Comparison of ENCODE assay signal across 23 cellular contexts in the genomic region with DNA sequence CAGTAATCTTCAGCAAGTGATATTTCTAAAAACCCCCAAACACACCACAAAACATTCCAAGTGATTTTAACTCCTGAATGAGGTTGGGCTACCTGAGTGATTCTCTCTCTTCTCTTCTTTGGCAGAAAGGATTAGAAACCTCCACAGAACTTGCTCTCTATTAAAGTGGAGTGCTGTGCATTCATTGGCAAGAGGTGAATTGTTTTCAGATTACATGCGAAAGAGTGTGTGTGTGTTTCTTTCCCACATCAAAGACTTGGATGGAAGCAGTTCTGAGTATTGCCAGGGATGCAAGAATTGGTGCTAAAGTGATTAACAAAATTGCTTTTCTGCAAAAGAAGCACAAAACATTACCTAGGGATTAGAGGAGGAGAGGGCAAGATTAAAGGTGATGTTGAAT.
"Had no signal": no experiment of that assay in that cellular context is flagged by ENCODE, and none has a peak within 500 bp of the region (broad histone marks: within the 10 kb centered on the region; RNA-seq: fewer than 3 reads in every experiment).

No MANE protein-coding gene starts in this region.

- H3K4me1 Mint-ChIP-seq: stimulated activated memory B cell treated with anti-CD40 and anti-IgM and Interleukin-4, amounts not matched to agents 10 μg/mL and 1 μg/mL and 100 μg/mL, for 72 hours had no signal

- DNase-seq: effector memory CD4-positive, alpha-beta T cell; gastrocnemius medialis; heart right ventricle; hypothalamus; kidney glomerular epithelial cell; mammary epithelial cell; naive thymus-derived CD8-positive, alpha-beta T cell; posterior cingulate gyrus; spleen; stimulated activated CD4-positive, alpha-beta T cell treated with anti-CD3 and anti-CD28 coated beads, Interleukin-15, amount 100 ng/mL, for 24 hours; stimulated activated CD4-positive, alpha-beta T cell treated with anti-CD3 and anti-CD28 coated beads, Interleukin-1b, Interleukin-23, amount 100 ng/mL, for 48 hours; stimulated activated CD4-positive, alpha-beta T cell treated with anti-CD3 and anti-CD28 coated beads, Interleukin-4, amount 100 ng/mL, for 24 hours; stomach; substantia nigra; trophoblast cell had no signal

- H3K36me3 Mint-ChIP-seq: naive thymus-derived CD8-positive, alpha-beta T cell; stimulated activated memory B cell treated with anti-CD40 and anti-IgM and Interleukin-4, amounts not matched to agents 10 μg/mL and 1 μg/mL and 100 μg/mL, for 72 hours had no signal

- H3K27ac Mint-ChIP-seq: naive thymus-derived CD8-positive, alpha-beta T cell; stimulated activated memory B cell treated with anti-CD40 and anti-IgM and Interleukin-4, amounts not matched to agents 10 μg/mL and 1 μg/mL and 100 μg/mL, for 72 hours had no signal

- ATAC-seq: gastrocnemius medialis; heart right ventricle; left lobe of liver; naive thymus-derived CD8-positive, alpha-beta T cell; sciatic nerve; stimulated activated memory B cell treated with anti-CD40 and anti-IgM and Interleukin-4, amounts not matched to agents 10 μg/mL and 1 μg/mL and 100 μg/mL, for 72 hours had no signal

- H3K36me3 ChIP-seq: esophagus muscularis mucosa, gastrocnemius medialis, heart right ventricle, spleen, stomach, thoracic aorta had no signal

- H3K27ac ChIP-seq: epithelial cell of prostate, esophagus muscularis mucosa, gastrocnemius medialis, heart right ventricle, spleen, stomach, thoracic aorta had no signal

- H3K4me3 Mint-ChIP-seq: naive thymus-derived CD8-positive, alpha-beta T cell; stimulated activated memory B cell treated with anti-CD40 and anti-IgM and Interleukin-4, amounts not matched to agents 10 μg/mL and 1 μg/mL and 100 μg/mL, for 72 hours had no signal

- FAIRE-seq: islet of Langerhans, urothelium cell line had no signal

- H3K27me3 Mint-ChIP-seq: stimulated activated memory B cell treated with anti-CD40 and anti-IgM and Interleukin-4, amounts not matched to agents 10 μg/mL and 1 μg/mL and 100 μg/mL, for 72 hours had no signal

- H3K4me3 ChIP-seq: esophagus muscularis mucosa, gastrocnemius medialis, heart right ventricle, spleen, stomach, thoracic aorta had no signal

- H3K4me1 ChIP-seq: esophagus muscularis mucosa, heart right ventricle had no signal

- H3K9me3 ChIP-seq: esophagus muscularis mucosa, gastrocnemius medialis, heart right ventricle, spleen, stomach, thoracic aorta had no signal

- H3K9me3 Mint-ChIP-seq: naive thymus-derived CD8-positive, alpha-beta T cell; stimulated activated memory B cell treated with anti-CD40 and anti-IgM and Interleukin-4, amounts not matched to agents 10 μg/mL and 1 μg/mL and 100 μg/mL, for 72 hours had no signal
